In the genomic region with DNA sequence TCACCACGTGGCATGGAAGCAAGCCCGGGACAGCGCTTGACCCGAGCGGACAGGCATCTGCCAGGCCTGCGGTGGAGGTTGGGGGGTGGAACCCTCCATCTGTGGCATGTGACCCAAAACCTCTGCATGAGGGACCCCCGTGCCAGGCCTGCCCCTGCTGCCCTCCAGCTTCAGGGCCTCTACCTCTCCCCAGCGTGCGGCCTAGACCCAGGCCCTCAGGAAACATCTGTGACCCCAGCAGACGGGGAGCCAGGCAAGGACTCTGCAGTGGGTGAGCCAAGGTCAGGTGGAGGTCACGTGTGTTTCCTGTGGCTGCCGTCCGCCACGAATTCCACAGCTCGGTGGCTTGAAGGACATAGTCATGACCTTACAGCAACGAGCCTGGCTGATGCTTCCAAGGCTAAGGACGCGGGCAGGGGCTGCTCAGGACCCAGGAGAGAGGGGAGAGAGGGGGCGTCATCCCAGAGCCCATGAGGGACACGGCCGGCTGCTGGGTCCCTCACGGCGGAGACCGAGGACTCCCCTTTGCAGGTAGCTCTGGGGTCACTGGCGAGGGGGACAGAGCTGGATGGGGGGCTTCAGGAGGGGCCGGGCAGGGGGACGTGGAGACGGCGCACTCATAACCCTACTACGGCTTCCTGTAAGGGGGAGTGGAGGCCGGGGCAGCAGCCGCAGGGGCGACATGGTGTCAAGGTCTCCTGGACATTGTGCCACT, we compare ENCODE assay signal across 19 cellular contexts.
A peak's percentile ranks its signal among the peaks of the same experiment; 100 is the strongest.
DNase-seq lines count a peak whose midpoint lies in the region; ATAC-seq and TF ChIP-seq lines count a peak whose summit lies in the region.
"Had no signal": no experiment of that assay in that cellular context is flagged by ENCODE, and none has a peak within 500 bp of the region (broad histone marks: within the 10 kb centered on the region; RNA-seq: fewer than 3 reads in every experiment).

No MANE protein-coding gene starts in this region.

- H2AK5ac ChIP-seq in neuronal stem cell (ENCODE audit: low read depth, low read length): peak overlapping the region; percentile 28

- no peak overlapping the region for H3K18ac ChIP-seq in neuronal stem cell (ENCODE audit: low read length)

- peak overlapping the region; percentile 62 to 94 (median 82) for H3K4me2 ChIP-seq in BLaER1 treated with 17β-estradiol and CSF1 and Interleukin-3, amounts not matched to agents 10 nM and 100 nM
- H3K4me2 ChIP-seq in neuronal stem cell (ENCODE audit: insufficient read depth, low read length, poor library complexity, severe bottlenecking): no peak overlapping the region
- H3K4me2 ChIP-seq: KMS-11 had no signal

- peaks cover 0 to 14% (median 7%) of the 10 kb centered on the region in 11 experiments; a peak in 5 of 22 replicates for H4K20me1 ChIP-seq in BLaER1 treated with 17β-estradiol and CSF1 and Interleukin-3, amounts not matched to agents 10 nM and 100 nM

- H2AFZ ChIP-seq in neuronal stem cell (ENCODE audit: low read length): no peak overlapping the region

- H4K8ac ChIP-seq in neuronal stem cell (ENCODE audit: low read depth, low read length): no peak overlapping the region

- no peak overlapping the region for H3K4me3 ChIP-seq in BLaER1 treated with 17β-estradiol and CSF1 and Interleukin-3, amounts not matched to agents 10 nM and 100 nM
- H3K4me3 ChIP-seq in RWPE2 (ENCODE audit: severe bottlenecking): no peak overlapping the region
- no peak overlapping the region for H3K4me3 ChIP-seq in neuronal stem cell (ENCODE audit: low read length in 2 of 2)
- no peak overlapping the region for H3K4me3 ChIP-seq in upper lobe of left lung
- no peak overlapping the region for H3K4me3 ChIP-seq in coronary artery
- H3K4me3 ChIP-seq: SJCRH30 had no signal

- WGBS in neuronal stem cell (ENCODE audit: extremely low coverage in 2 of 2, insufficient read length in 2 of 2, insufficient replicate concordance in 1 of 2), 2 donors: no CpG with 5 or more reads among the region's 33 CpGs
- WGBS in upper lobe of left lung, 2 donors: 80 to 82% methylated on average over 10 to 30 of the region's 33 CpGs

- H3K14ac ChIP-seq in neuronal stem cell (ENCODE audit: low read length): peak overlapping the region; percentile 63

- no peak overlapping the region for H2BK15ac ChIP-seq in neuronal stem cell (ENCODE audit: low read length)

- H3K4ac ChIP-seq in neuronal stem cell (ENCODE audit: low read length): no peak overlapping the region

- H2BK120ac ChIP-seq in neuronal stem cell (ENCODE audit: low read depth, low read length): no peak overlapping the region

- peaks cover 4% of the 10 kb centered on the region for H3K79me1 ChIP-seq in neuronal stem cell (ENCODE audit: low read depth, low read length)

- no peak for TF ChIP-seq POLR2A in upper lobe of left lung (IDR thresholded peaks at IDR 0.05)

- TF ChIP-seq CTCF in RWPE2 (IDR thresholded peaks at IDR 0.05; ENCODE audit: poor library complexity, severe bottlenecking) (no peak), upper lobe of left lung (IDR thresholded peaks at IDR 0.05) (no peak), coronary artery (IDR thresholded peaks at IDR 0.05) (no peak)

- H2BK5ac ChIP-seq in neuronal stem cell (ENCODE audit: low read length): no peak overlapping the region

- DNase-seq in RWPE2 (ENCODE audit: low spot score) (peak; percentile 56), neuronal stem cell (ENCODE audit: low spot score) (no peak), upper lobe of left lung (peak in 1 of 2 donors; percentile 80), coronary artery (ENCODE audit: low spot score) (no peak), iPS-NIHi7 (ENCODE audit: extremely low spot score) (no peak)
- DNase-seq: DMS153, GOT3, HCEC 1CT, NCI-H1092 treated with DMSO at 0.1 percent for 48 hours, NCI-H1436 treated with DMSO at 0.1 percent for 48 hours, NCI-H1930, NCI-H226, NCI-H510A treated with DMSO at 0.1 percent for 48 hours, NCI-H748 treated with DMSO at 0.1 percent for 48 hours, SJCRH30 had no signal

- ATAC-seq in RWPE2 (ENCODE audit: low read depth) (no peak), upper lobe of left lung (ENCODE audit: low FRiP score in 2 of 2) (peak; percentile 31 to 59), HG03108 (IDR thresholded peaks at IDR 0.05; ENCODE audit: unreplicated experiment) (no peak)

- H3K23ac ChIP-seq in neuronal stem cell (ENCODE audit: low read depth, low read length, poor library complexity): no peak overlapping the region

- peaks cover 26 to 52% (median 50%) of the 10 kb centered on the region in 10 experiments for H3K4me1 ChIP-seq in BLaER1 treated with 17β-estradiol and CSF1 and Interleukin-3, amounts not matched to agents 10 nM and 100 nM
- no peaks in the 10 kb centered on the region for H3K4me1 ChIP-seq in RWPE2 (ENCODE audit: insufficient read depth, poor library complexity, severe bottlenecking)
- no peaks in the 10 kb centered on the region for H3K4me1 ChIP-seq in neuronal stem cell (ENCODE audit: control insufficient read depth in 2 of 2, insufficient read depth in 1 of 2, low read depth in 1 of 2, low read length in 2 of 2)
- peaks cover 0 to 5% (median 0%) of the 10 kb centered on the region in 4 donors for H3K4me1 ChIP-seq in upper lobe of left lung
- H3K4me1 ChIP-seq: SJCRH30 had no signal

- no peaks in the 10 kb centered on the region for H3K36me3 ChIP-seq in BLaER1 treated with 17β-estradiol and CSF1 and Interleukin-3, amounts not matched to agents 10 nM and 100 nM
- H3K36me3 ChIP-seq in RWPE2 (ENCODE audit: low read depth) (no peaks in the 10 kb centered on the region), neuronal stem cell (replicated peaks in 1 of 2; ENCODE audit: control insufficient read depth in 2 of 2, insufficient read depth in 2 of 2, low read length in 2 of 2) (peaks cover 0 to 2% of the 10 kb centered on the region in 2 donors), upper lobe of left lung (no peaks in the 10 kb centered on the region)
- H3K36me3 ChIP-seq: SJCRH30 had no signal

- no peaks in the 10 kb centered on the region for H3K9me3 ChIP-seq in BLaER1 treated with 17β-estradiol and CSF1 and Interleukin-3, amounts not matched to agents 10 nM and 100 nM (replicated peaks in 1 of 11)
- H3K9me3 ChIP-seq in RWPE2 (ENCODE audit: severe bottlenecking) (no peaks in the 10 kb centered on the region), neuronal stem cell (replicated peaks in 1 of 2; ENCODE audit: control insufficient read depth in 2 of 2, insufficient read depth in 1 of 2, low read depth in 1 of 2, low read length in 2 of 2) (peaks cover 0 to 2% of the 10 kb centered on the region in 2 donors), upper lobe of left lung (no peaks in the 10 kb centered on the region)
- H3K9me3 ChIP-seq: SJCRH30 had no signal

- peak overlapping the region; percentile 7 for H2BK12ac ChIP-seq in neuronal stem cell (ENCODE audit: low read length)

- H3K27ac ChIP-seq in BLaER1 treated with 17β-estradiol and CSF1 and Interleukin-3, amounts not matched to agents 10 nM and 100 nM: peak overlapping the region in 8 of 11 experiments; percentile 12 to 58 (median 40); a peak in 8 of 22 replicates
- H3K27ac ChIP-seq in RWPE2 (ENCODE audit: poor library complexity, severe bottlenecking) (no peak overlapping the region), neuronal stem cell (replicated peaks; ENCODE audit: low read length) (no peak overlapping the region), upper lobe of left lung (no peak overlapping the region), coronary artery (no peak overlapping the region)
- H3K27ac ChIP-seq: KMS-11, RWPE1, SJCRH30 had no signal

- no peak overlapping the region for H4K91ac ChIP-seq in neuronal stem cell (ENCODE audit: low read depth, low read length, poor library complexity)

- H3K27me3 ChIP-seq in BLaER1 treated with 17β-estradiol and CSF1 and Interleukin-3, amounts not matched to agents 10 nM and 100 nM: peaks cover 16 to 26% (median 23%) of the 10 kb centered on the region in 11 experiments; a peak in 20 of 22 replicates
- H3K27me3 ChIP-seq in RWPE2 (ENCODE audit: insufficient read depth, poor library complexity, severe bottlenecking) (no peaks in the 10 kb centered on the region), neuronal stem cell (ENCODE audit: control insufficient read depth in 3 of 3, insufficient read depth in 3 of 3, low read depth in 1 of 3, low read length in 3 of 3) (peaks cover 0 to 7% (median 0%) of the 10 kb centered on the region in 3 experiments), upper lobe of left lung (no peaks in the 10 kb centered on the region)

- H3K9ac ChIP-seq in BLaER1 treated with 17β-estradiol and CSF1 and Interleukin-3, amounts not matched to agents 10 nM and 100 nM: peak overlapping the region in 8 of 11 experiments; percentile 16 to 54 (median 44); a peak in 14 of 22 replicates
- no peak overlapping the region for H3K9ac ChIP-seq in neuronal stem cell (ENCODE audit: low read depth, low read length, poor library complexity)
- H3K9ac ChIP-seq: KMS-11 had no signal

- no peak for TF ChIP-seq EP300 in upper lobe of left lung (IDR thresholded peaks at IDR 0.05)

Comparison
In these comparisons a context has a peak if more than half of its experiments do, and no peak if none do; other contexts are left out.
1. H3K27ac ChIP-seq: peak in BLaER1 treated with 17β-estradiol and CSF1 and Interleukin-3, amounts not matched to agents 10 nM and 100 nM (8 of 11); none in RWPE2 (single experiment), neuronal stem cell (single experiment), upper lobe of left lung (0 of 4) and coronary artery (0 of 2).
2. ATAC-seq: peak in upper lobe of left lung (2 of 2); none in RWPE2 (single experiment) and HG03108 (single experiment).